17 cellular contexts compared by ENCODE assay signal in genomic region chr11:69992943-69993694, GRCh38.
DNase-seq lines count a peak whose midpoint lies in the region; ATAC-seq and TF ChIP-seq lines count a peak whose summit lies in the region.
"Had no signal": no experiment of that assay in that cellular context is flagged by ENCODE, and none has a peak within 500 bp of the region (broad histone marks: within the 10 kb centered on the region; RNA-seq: fewer than 3 reads in every experiment).

No MANE protein-coding gene starts in this region.

- H3K4me3 ChIP-seq in IMR-90 (ENCODE audit: insufficient read depth, low read depth, low read length) (no peak overlapping the region), mammary epithelial cell (replicated peaks in 1 of 3; ENCODE audit: insufficient read depth in 1 of 3, low read depth in 2 of 3, low read length in 3 of 3) (no peak overlapping the region), mucosa of descending colon (no peak overlapping the region), transverse colon (no peak overlapping the region)

- no peak overlapping the region for H4K91ac ChIP-seq in IMR-90 (ENCODE audit: insufficient read depth, low read depth, low read length)

- WGBS in IMR-90 (ENCODE audit: extremely low coverage in 2 of 2, insufficient read length in 1 of 2), 2 experiments = 85% methylated on average over 4 of the region's 6 CpGs; no CpG with 5 or more reads in 1 of the 2 experiments
- WGBS in mammary epithelial cell (ENCODE audit: low coverage, missing lambda C conversion rate) = 36% methylated on average over 6 of the region's 6 CpGs
- 60 to 74% methylated on average over 5 to 6 of the region's 6 CpGs for WGBS in transverse colon (ENCODE audit: low coverage in 1 of 2), 2 donors

- H4K5ac ChIP-seq in IMR-90 (ENCODE audit: low read depth, low read length) = no peak overlapping the region

- H3K36me3 ChIP-seq in IMR-90 (ENCODE audit: control insufficient read depth, insufficient read depth, low read length) (no peaks in the 10 kb centered on the region), mammary epithelial cell (ENCODE audit: insufficient read depth, low read length) (no peaks in the 10 kb centered on the region), mucosa of descending colon (ENCODE audit: low read depth) (no peaks in the 10 kb centered on the region), transverse colon (no peaks in the 10 kb centered on the region)

- CTCF ChIA-PET in IMR-90 (lab: Yijun Ruan, JAX) (no interaction called here), mammary epithelial cell (lab: Charles Lee; ENCODE audit: low non-redundant PET) (no interaction called here)

- H3K56ac ChIP-seq in IMR-90 (ENCODE audit: extremely low read depth, insufficient read depth, low read length) = no peak overlapping the region

- intact Hi-C loops in IMR-90 (cut with micrococcal nuclease) (no loop called here), mammary epithelial cell (cut with micrococcal nuclease) (loop anchor here (5.0 kb wide), 1 partner anchor 199 kb away; no protein-coding TSS in a partner anchor), mucosa of descending colon (cut with DNase I, micrococcal nuclease) (no loop called here), transverse colon (cut with DNase I; ENCODE audit: low total_unique reads) (no loop called here)

- H4K8ac ChIP-seq in IMR-90 (ENCODE audit: low read depth in 2 of 2, low read length in 2 of 2) = 0 out of 4 replicates have a peak overlapping the region, but pooled peaks of 1 of the 2 experiments have one; percentile 6

- no peak overlapping the region for H2AK5ac ChIP-seq in IMR-90 (ENCODE audit: low read depth, low read length)

- H3K9ac ChIP-seq in IMR-90 (ENCODE audit: low read depth, low read length) (no peak overlapping the region), mammary epithelial cell (ENCODE audit: insufficient read depth, low read length) (no peak overlapping the region)

- no peak overlapping the region for H2BK20ac ChIP-seq in IMR-90 (ENCODE audit: low read depth, low read length)

- in situ Hi-C loops in IMR-90 (cut with MboI; ENCODE audit: low sequenced_read_pairs) (no loop called here), mammary epithelial cell (cut with MboI; ENCODE audit: low sequenced_read_pairs in 2 of 2) (no loop called here), transverse colon (cut with MboI; ENCODE audit: low pct_ligation_motif_present in 1 of 4, low pct_unique_long_range_greater_than_20kb in 1 of 4, low sequenced_read_pairs in 3 of 4) (no loop called here)

- no peak for TF ChIP-seq EP300 in transverse colon (IDR thresholded peaks at IDR 0.05; ENCODE audit: low read depth)

- no peak overlapping the region for H2BK15ac ChIP-seq in IMR-90 (ENCODE audit: low read depth, low read length)

- peaks cover 8% of the 10 kb centered on the region; the same call in 1 of the 2 replicates for H3K9me1 ChIP-seq in IMR-90 (ENCODE audit: insufficient read depth, low read length)

- POLR2A ChIA-PET in IMR-90 (lab: Charles Lee; ENCODE audit: unreplicated experiment) = no interaction called here

- no peak overlapping the region for H3K23ac ChIP-seq in IMR-90 (ENCODE audit: low read depth, low read length)

- H3K9me3 ChIP-seq in IMR-90 (ENCODE audit: control insufficient read depth, insufficient read depth, low read length) = peaks cover 6% of the 10 kb centered on the region
- no peaks in the 10 kb centered on the region for H3K9me3 ChIP-seq in mammary epithelial cell (replicated peaks; ENCODE audit: insufficient read depth, low read length)
- no peaks in the 10 kb centered on the region for H3K9me3 ChIP-seq in mucosa of descending colon
- H3K9me3 ChIP-seq in transverse colon = no peaks in the 10 kb centered on the region

- peaks cover 0 to 58% of the 10 kb centered on the region in 2 experiments for H3K79me1 ChIP-seq in IMR-90 (ENCODE audit: low read depth in 1 of 2, low read length in 2 of 2)

- H3K27me3 ChIP-seq in IMR-90 (ENCODE audit: control insufficient read depth, insufficient read depth, low read length) = no peaks in the 10 kb centered on the region
- no peaks in the 10 kb centered on the region for H3K27me3 ChIP-seq in mammary epithelial cell (ENCODE audit: insufficient read depth, low read length)
- H3K27me3 ChIP-seq in transverse colon = peaks cover 8% of the 10 kb centered on the region

- no peaks in the 10 kb centered on the region for H3K4me1 ChIP-seq in IMR-90 (ENCODE audit: control insufficient read depth, insufficient read depth, low read length)
- peaks cover 29% of the 10 kb centered on the region for H3K4me1 ChIP-seq in mammary epithelial cell (ENCODE audit: insufficient read depth, low read length)
- H3K4me1 ChIP-seq in mucosa of descending colon (ENCODE audit: low read depth) = no peaks in the 10 kb centered on the region
- peaks cover 0 to 25% (median 20%) of the 10 kb centered on the region in 4 donors for H3K4me1 ChIP-seq in transverse colon

- no peak overlapping the region for H2AFZ ChIP-seq in IMR-90 (replicated peaks; ENCODE audit: low read length, poor library complexity)
- peak overlapping the region; percentile 60 for H2AFZ ChIP-seq in mammary epithelial cell (ENCODE audit: low read depth, low read length)

- DNase-seq in IMR-90 (no peak), mammary epithelial cell (peak; percentile 43), mucosa of descending colon (peak; percentile 52 to 82 (median 62)), transverse colon (peak; percentile 68), substantia nigra (lab: John Stamatoyannopoulos, UW) (no peak), NCI-H345 (lab: John Stamatoyannopoulos, UW) (no peak)
- DNase-seq: DMS79 treated with DMSO at 0.1 percent for 48 hours, GOT3, Kasumi-1, NCI-H1105, NCI-H2081 treated with DMSO at 0.1 percent for 48 hours, NCI-H82 had no signal

- H3K4me2 ChIP-seq in IMR-90 (ENCODE audit: low read depth, low read length) (no peak overlapping the region), mammary epithelial cell (ENCODE audit: insufficient read depth, low read depth, low read length) (peak overlapping the region; percentile 21)

- H2BK5ac ChIP-seq in IMR-90 (ENCODE audit: low read depth, low read length, poor library complexity, severe bottlenecking) = no peak overlapping the region

- no peak overlapping the region for H3K18ac ChIP-seq in IMR-90 (ENCODE audit: low read depth, low read length)

- no peaks in the 10 kb centered on the region; the same call in 1 of the 2 replicates for H4K20me1 ChIP-seq in IMR-90 (ENCODE audit: insufficient read depth, low read length)
- no peaks in the 10 kb centered on the region for H4K20me1 ChIP-seq in mammary epithelial cell (ENCODE audit: insufficient read depth, low read length)

- ATAC-seq in IMR-90 (ENCODE audit: low read depth) = no peak
- peak; percentile 92 for ATAC-seq in mucosa of descending colon
- no peak for ATAC-seq in HG03108 (IDR thresholded peaks at IDR 0.05; ENCODE audit: unreplicated experiment)
- no peak for ATAC-seq in HG02884 (IDR thresholded peaks at IDR 0.05; ENCODE audit: unreplicated experiment)
- ATAC-seq: HCT116 had no signal

- dilution Hi-C loops in IMR-90 (cut with HindIII; ENCODE audit: low sequenced_read_pairs, unreplicated experiment) = no loop called here
- dilution Hi-C loops in mammary epithelial cell (cut with HindIII; ENCODE audit: low sequenced_read_pairs) = no loop called here

- H2AK9ac ChIP-seq in IMR-90 (replicated peaks; ENCODE audit: low read depth, low read length, poor library complexity) = no peak overlapping the region

- no TSS peak for BruUV-seq in IMR-90 (replicated peaks; lab: Mats Ljungman, UMichigan)
- BruUV-seq in mammary epithelial cell (replicated peaks; lab: Mats Ljungman, UMichigan) = no TSS peak

- no peak overlapping the region; the same call in 1 of the 2 replicates for H2BK120ac ChIP-seq in IMR-90 (ENCODE audit: low read depth, low read length)

- peaks cover 77% of the 10 kb centered on the region for H3K79me2 ChIP-seq in mammary epithelial cell (ENCODE audit: insufficient read depth, low read length)

- no peak overlapping the region for H3K4ac ChIP-seq in IMR-90 (ENCODE audit: low read depth, low read length)

- no peak for TF ChIP-seq CTCF in IMR-90 (conservative IDR thresholded peaks at IDR 0.05; ENCODE audit: low read depth, low read length)
- TF ChIP-seq CTCF in mammary epithelial cell (conservative IDR thresholded peaks at IDR 0.05 in 1 of 2, IDR thresholded peaks at IDR 0.05 in 1 of 2; ENCODE audit: extremely low read depth in 1 of 2, insufficient read depth in 1 of 2, low read depth in 1 of 2, low read length in 2 of 2) = no peak
- no peak for TF ChIP-seq CTCF in mucosa of descending colon (IDR thresholded peaks at IDR 0.05)
- TF ChIP-seq CTCF in transverse colon (IDR thresholded peaks at IDR 0.05) = no peak

- H3K27ac ChIP-seq in IMR-90 (ENCODE audit: insufficient read depth, low read length) = no peak overlapping the region
- peak overlapping the region; percentile 0 for H3K27ac ChIP-seq in mammary epithelial cell (ENCODE audit: insufficient read depth, low read depth, low read length)
- peak overlapping the region; percentile 24 to 82 (median 52) for H3K27ac ChIP-seq in transverse colon
- H3K27ac ChIP-seq in substantia nigra (ENCODE audit: low read depth, low read length, poor library complexity, severe bottlenecking) = no peak overlapping the region
- H3K27ac ChIP-seq: C4-2B, HL-60 had no signal

- TF ChIP-seq RAD21 in IMR-90 (IDR thresholded peaks at IDR 0.05; ENCODE audit: low read length) = no peak

- H3K14ac ChIP-seq in IMR-90 (replicated peaks; ENCODE audit: low read depth, low read length) = 0 out of 2 replicates have a peak overlapping the region, but pooled peaks have one; percentile 18

- TF ChIP-seq POLR2A in IMR-90 (IDR thresholded peaks at IDR 0.05; ENCODE audit: low read depth, low read length) (no peak), transverse colon (IDR thresholded peaks at IDR 0.05) (no peak)

TF ChIP-seq in IMR-90, 13 proteins besides CTCF, POLR2A, EP300 and RAD21:
- no peak for TF ChIP-seq FOS (IDR thresholded peaks at IDR 0.05; ENCODE audit: low read depth, low read length)
- TF ChIP-seq BHLHE40 (IDR thresholded peaks at IDR 0.05; ENCODE audit: low read depth, low read length) = no peak
- TF ChIP-seq ELK1 (IDR thresholded peaks at IDR 0.05; ENCODE audit: borderline replicate concordance, low read depth, low read length) = no peak

Comparison
In these comparisons a context has a peak if more than half of its experiments do, and no peak if none do; other contexts are left out.
1. DNase-seq: peak in mammary epithelial cell (single experiment), mucosa of descending colon (3 of 3) and transverse colon (single experiment); none in IMR-90 (single experiment), substantia nigra (0 of 49) and NCI-H345 (single experiment).
2. H3K27ac ChIP-seq: peak in mammary epithelial cell (single experiment) and transverse colon (4 of 4); none in IMR-90 (single experiment) and substantia nigra (single experiment).